7 cellular contexts compared by ENCODE assay signal in the genomic region with DNA sequence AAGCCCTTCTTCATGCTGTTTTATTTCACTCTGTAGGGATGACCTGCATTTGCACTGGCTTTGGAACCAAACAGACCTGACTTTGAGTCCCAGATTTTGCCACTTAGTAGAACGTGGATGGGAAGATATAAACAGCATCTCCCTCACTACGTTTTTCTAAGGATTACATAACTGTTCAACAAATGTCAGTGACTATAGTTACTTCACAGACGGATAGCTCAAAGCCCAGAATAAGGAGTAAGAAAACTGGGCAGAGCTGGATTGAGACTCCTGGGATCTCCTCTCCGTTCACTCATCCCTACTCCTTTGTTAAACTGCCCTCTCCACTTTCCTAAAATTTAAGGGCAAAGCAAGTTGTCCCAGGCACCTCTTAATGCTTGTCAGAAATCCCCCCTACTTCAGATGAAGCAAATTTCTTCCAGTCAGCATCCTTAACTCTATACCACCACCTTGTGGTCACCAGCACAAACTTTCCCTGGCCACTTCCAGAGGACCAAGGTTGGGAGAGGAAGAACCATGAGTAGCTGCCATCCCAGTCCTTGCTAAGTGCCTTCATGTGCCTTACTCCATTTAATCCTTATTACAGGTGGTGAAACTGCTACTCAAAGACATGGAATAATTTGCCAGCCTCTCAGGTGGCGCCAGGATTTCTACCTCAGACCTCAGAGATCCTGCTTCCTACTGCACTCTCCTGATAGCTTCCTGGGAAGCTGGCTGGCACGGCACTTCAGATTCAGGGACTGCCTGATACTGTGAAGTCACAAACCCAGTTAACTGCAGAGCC. TPM values are rescaled to one million over a fixed set of nuclear protein-coding genes. Genes with fewer than 3 reads are reported as not detected.
A peak's percentile ranks its signal among the peaks of the same experiment; 100 is the strongest.
DNase-seq lines count a peak whose midpoint lies in the region; ATAC-seq and TF ChIP-seq lines count a peak whose summit lies in the region.

No MANE protein-coding gene starts in this region.

- H3K9me3 Mint-ChIP-seq in MCF 10A (ENCODE audit: unreplicated experiment), result no peaks in the 10 kb centered on the region

- DNase-seq in DMS79 (lab: John Stamatoyannopoulos, UW) (peak; percentile 16), NOMO-1 treated with DMSO at 0.1 percent for 48 hours (lab: John Stamatoyannopoulos, UW; ENCODE audit: unreplicated experiment) (peak; percentile 63), MCF 10A (ENCODE audit: unreplicated experiment) (peak; percentile 86), iPS DF 4.7 (ENCODE audit: extremely low read depth, low spot score) (peak; percentile 62), skeletal muscle cell (ENCODE audit: low read depth) (peak; percentile 28)

- POLR2A ChIA-PET in MCF 10A (lab: Yijun Ruan, JAX), result interaction anchor here (0.7 to 16.1 kb wide), 26 partner anchors 9 to 791 kb away, joined by 3 to 626 read pairs (median 6); partner anchors contain the start of genes BRD8, EGR1, ETF1 and HSPA9

- peaks cover 58% of the 10 kb centered on the region for H3K4me1 Mint-ChIP-seq in MCF 10A (ENCODE audit: insufficient read depth, unreplicated experiment)

- peak; percentile 79 for TF ChIP-seq CTCF in MCF 10A (IDR thresholded peaks at IDR 0.05; ENCODE audit: unreplicated experiment)

- H3K36me3 Mint-ChIP-seq in MCF 10A (ENCODE audit: insufficient read depth, unreplicated experiment), result peaks cover 35% of the 10 kb centered on the region

- ATAC-seq in HG03378 (IDR thresholded peaks at IDR 0.05; ENCODE audit: unreplicated experiment) (peak; percentile 47), HG03439 (IDR thresholded peaks at IDR 0.05; ENCODE audit: unreplicated experiment) (no peak)

- H3K27me3 Mint-ChIP-seq in MCF 10A (ENCODE audit: insufficient read depth, unreplicated experiment), result no peaks in the 10 kb centered on the region

- CTCF ChIA-PET in MCF 10A (lab: Yijun Ruan, JAX), result interaction anchor here (0.5 to 11.6 kb wide), 41 partner anchors 9 to 1833 kb away, joined by 3 to 278 read pairs (median 5); partner anchors contain the start of genes BRD8, EGR1, ETF1 and HSPA9

- BruUV-seq in MCF 10A (replicated peaks; lab: Mats Ljungman, UMichigan), result no TSS peak

- H3K4me3 ChIP-seq in skeletal muscle cell (ENCODE audit: low read depth, low read length), result no peak overlapping the region

- H3K4me3 Mint-ChIP-seq in MCF 10A (ENCODE audit: unreplicated experiment), result no peak overlapping the region

- intact Hi-C loops in MCF 10A (cut with micrococcal nuclease), result loop anchor here (1.0 to 10.0 kb wide), 5 partner anchors 39 to 323 kb away; partner anchors contain the start of genes ETF1 and KDM3B

- H3K27ac Mint-ChIP-seq in MCF 10A (ENCODE audit: low read depth, unreplicated experiment), result no peak overlapping the region

RNA-seq across cellular contexts. Expression of gene EGR1, which starts 38.4 kb away (rescaled TPM):
- total RNA-seq in MCF 10A (2022), result 92.3 and 189 TPM in 2 replicates

RNA-seq across cellular contexts. Expression of gene ETF1, which starts 39.4 kb away (rescaled TPM):
- total RNA-seq in MCF 10A (2022), result 307 and 349 TPM in 2 replicates

Comparison
In these comparisons a context has a peak if more than half of its experiments do, and no peak if none do; other contexts are left out.
1. DNase-seq: peak in every context shown above with its lines; median percentile 86 in MCF 10A; 63 in NOMO-1 treated with DMSO at 0.1 percent for 48 hours; 62 in iPS DF 4.7; 28 in skeletal muscle cell; 16 in DMS79.